Comparison of ENCODE assay signal across 8 cellular contexts in the genomic region with DNA sequence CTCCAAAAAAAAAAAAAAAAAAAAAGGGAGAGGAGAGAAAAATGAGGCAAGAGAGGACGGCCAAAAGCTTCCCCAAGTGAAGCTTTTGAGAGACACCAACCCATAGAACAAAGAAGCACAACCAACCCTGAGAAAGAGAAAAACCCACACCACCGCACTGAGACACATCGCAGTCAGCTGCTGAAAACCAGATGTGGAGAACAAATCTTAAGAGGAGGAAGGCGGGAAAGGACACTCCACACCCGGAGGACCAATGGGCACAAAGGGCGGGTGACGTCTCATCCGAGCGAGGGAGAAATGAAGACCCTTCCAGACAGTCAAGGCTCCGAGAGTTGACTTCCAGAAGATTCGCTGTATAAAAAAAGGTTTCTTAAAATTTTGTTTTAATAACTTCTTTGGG.
DNase-seq lines count a peak whose midpoint lies in the region; ATAC-seq lines count a peak whose summit lies in the region.

No MANE protein-coding gene starts in this region.

- no peaks in the 10 kb centered on the region for H3K27me3 Mint-ChIP-seq in activated CD4-positive, alpha-beta T cell treated with anti-CD3 and anti-CD28 coated beads, Interleukin-2, amount 10 ng/mL, durations not matched to agents 24 days and 14 days
- H3K27me3 Mint-ChIP-seq in activated naive CD8-positive, alpha-beta T cell treated with anti-CD3 and anti-CD28 coated beads, Interleukin-2, amount 10 ng/mL, durations not matched to agents 7 days and 5 days: no peaks in the 10 kb centered on the region
- H3K27me3 Mint-ChIP-seq in immature natural killer cell (ENCODE audit: low read depth in 3 of 3): peaks cover 3 to 9% (median 4%) of the 10 kb centered on the region in 3 donors

- DNase-seq in activated CD4-positive, alpha-beta T cell treated with anti-CD3 and anti-CD28 coated beads, Interleukin-2, amount 10 ng/mL, durations not matched to agents 24 days and 14 days: no peak
- no peak for DNase-seq in activated CD4-positive, alpha-beta T cell treated with anti-CD3 and anti-CD28 coated beads, Interleukin-2, amount 50 U/mL, for 4 hours
- no peak for DNase-seq in activated naive CD8-positive, alpha-beta T cell treated with anti-CD3 and anti-CD28 coated beads, Interleukin-2, amount 10 ng/mL, durations not matched to agents 7 days and 5 days
- no peak for DNase-seq in immature natural killer cell
- no peak for DNase-seq in stimulated activated effector memory CD8-positive, alpha-beta T cell treated with anti-CD3 and anti-CD28 coated beads, Interleukin-12 subunit alpha, Interleukin-12 subunit beta, amount 100 ng/mL, for 72 hours (ENCODE audit: low spot score in 2 of 2)
- DNase-seq in NCI-H510A (lab: John Stamatoyannopoulos, UW): no peak

- peak overlapping the region; percentile 78 for H3K27ac Mint-ChIP-seq in activated CD4-positive, alpha-beta T cell treated with anti-CD3 and anti-CD28 coated beads, Interleukin-2, amount 10 ng/mL, durations not matched to agents 24 days and 14 days
- H3K27ac Mint-ChIP-seq in activated naive CD8-positive, alpha-beta T cell treated with anti-CD3 and anti-CD28 coated beads, Interleukin-2, amount 10 ng/mL, durations not matched to agents 7 days and 5 days: peak overlapping the region; percentile 89
- peak overlapping the region in 5 of 6 donors; percentile 64 to 85 (median 74) for H3K27ac Mint-ChIP-seq in immature natural killer cell
- H3K27ac Mint-ChIP-seq in stimulated activated effector memory CD8-positive, alpha-beta T cell treated with anti-CD3 and anti-CD28 coated beads, Interleukin-12 subunit alpha, Interleukin-12 subunit beta, amount 100 ng/mL, for 72 hours: peak overlapping the region; percentile 84

- H3K36me3 Mint-ChIP-seq in activated CD4-positive, alpha-beta T cell treated with anti-CD3 and anti-CD28 coated beads, Interleukin-2, amount 10 ng/mL, durations not matched to agents 24 days and 14 days (ENCODE audit: low read depth): peaks cover 35% of the 10 kb centered on the region
- peaks cover 15% of the 10 kb centered on the region for H3K36me3 Mint-ChIP-seq in activated naive CD8-positive, alpha-beta T cell treated with anti-CD3 and anti-CD28 coated beads, Interleukin-2, amount 10 ng/mL, durations not matched to agents 7 days and 5 days
- peaks cover 0 to 5% (median 0%) of the 10 kb centered on the region in 3 donors for H3K36me3 Mint-ChIP-seq in immature natural killer cell
- peaks cover 53% of the 10 kb centered on the region for H3K36me3 Mint-ChIP-seq in stimulated activated effector memory CD8-positive, alpha-beta T cell treated with anti-CD3 and anti-CD28 coated beads, Interleukin-12 subunit alpha, Interleukin-12 subunit beta, amount 100 ng/mL, for 72 hours

- ATAC-seq in activated naive CD8-positive, alpha-beta T cell treated with anti-CD3 and anti-CD28 coated beads, Interleukin-2, amount 10 ng/mL, durations not matched to agents 7 days and 5 days (ENCODE audit: low read depth): no peak
- ATAC-seq in stimulated activated effector memory CD8-positive, alpha-beta T cell treated with anti-CD3 and anti-CD28 coated beads, Interleukin-12 subunit alpha, Interleukin-12 subunit beta, amount 100 ng/mL, for 72 hours: no peak
- ATAC-seq in GM19395 (IDR thresholded peaks at IDR 0.05; ENCODE audit: unreplicated experiment): no peak
- ATAC-seq in HG03520 (IDR thresholded peaks at IDR 0.05; ENCODE audit: unreplicated experiment): no peak

- peak overlapping the region; percentile 56 for H3K4me3 Mint-ChIP-seq in activated CD4-positive, alpha-beta T cell treated with anti-CD3 and anti-CD28 coated beads, Interleukin-2, amount 10 ng/mL, durations not matched to agents 24 days and 14 days
- H3K4me3 Mint-ChIP-seq in activated naive CD8-positive, alpha-beta T cell treated with anti-CD3 and anti-CD28 coated beads, Interleukin-2, amount 10 ng/mL, durations not matched to agents 7 days and 5 days: peak overlapping the region; percentile 73
- peak overlapping the region; percentile 56 to 79 (median 73) for H3K4me3 Mint-ChIP-seq in immature natural killer cell
- H3K4me3 Mint-ChIP-seq in stimulated activated effector memory CD8-positive, alpha-beta T cell treated with anti-CD3 and anti-CD28 coated beads, Interleukin-12 subunit alpha, Interleukin-12 subunit beta, amount 100 ng/mL, for 72 hours: peak overlapping the region; percentile 59

- H3K9me3 Mint-ChIP-seq in activated CD4-positive, alpha-beta T cell treated with anti-CD3 and anti-CD28 coated beads, Interleukin-2, amount 10 ng/mL, durations not matched to agents 24 days and 14 days: no peaks in the 10 kb centered on the region
- no peaks in the 10 kb centered on the region for H3K9me3 Mint-ChIP-seq in activated naive CD8-positive, alpha-beta T cell treated with anti-CD3 and anti-CD28 coated beads, Interleukin-2, amount 10 ng/mL, durations not matched to agents 7 days and 5 days
- H3K9me3 Mint-ChIP-seq in immature natural killer cell: no peaks in the 10 kb centered on the region
- H3K9me3 Mint-ChIP-seq in stimulated activated effector memory CD8-positive, alpha-beta T cell treated with anti-CD3 and anti-CD28 coated beads, Interleukin-12 subunit alpha, Interleukin-12 subunit beta, amount 100 ng/mL, for 72 hours: no peaks in the 10 kb centered on the region

- peaks cover 40% of the 10 kb centered on the region for H3K4me1 Mint-ChIP-seq in activated CD4-positive, alpha-beta T cell treated with anti-CD3 and anti-CD28 coated beads, Interleukin-2, amount 10 ng/mL, durations not matched to agents 24 days and 14 days
- peaks cover 27% of the 10 kb centered on the region for H3K4me1 Mint-ChIP-seq in activated naive CD8-positive, alpha-beta T cell treated with anti-CD3 and anti-CD28 coated beads, Interleukin-2, amount 10 ng/mL, durations not matched to agents 7 days and 5 days
- H3K4me1 Mint-ChIP-seq in immature natural killer cell: peaks cover 22 to 33% of the 10 kb centered on the region in 2 donors
- H3K4me1 Mint-ChIP-seq in stimulated activated effector memory CD8-positive, alpha-beta T cell treated with anti-CD3 and anti-CD28 coated beads, Interleukin-12 subunit alpha, Interleukin-12 subunit beta, amount 100 ng/mL, for 72 hours: peaks cover 61% of the 10 kb centered on the region

- intact Hi-C loops in activated CD4-positive, alpha-beta T cell treated with anti-CD3 and anti-CD28 coated beads, Interleukin-2, amount 10 ng/mL, durations not matched to agents 24 days and 14 days (cut with micrococcal nuclease): no loop called here

- POLR2A ChIA-PET in activated naive CD8-positive, alpha-beta T cell treated with anti-CD3 and anti-CD28 coated beads, Interleukin-2, amount 10 ng/mL, durations not matched to agents 7 days and 5 days (lab: Charles Lee): interaction anchor here (1.1 to 2.1 kb wide), 3 partner anchors 18 to 49 kb away, joined by 3 to 11 read pairs (median 4); no protein-coding TSS in a partner anchor
